Comparison of ENCODE assay signal across 8 cellular contexts in the genomic region with DNA sequence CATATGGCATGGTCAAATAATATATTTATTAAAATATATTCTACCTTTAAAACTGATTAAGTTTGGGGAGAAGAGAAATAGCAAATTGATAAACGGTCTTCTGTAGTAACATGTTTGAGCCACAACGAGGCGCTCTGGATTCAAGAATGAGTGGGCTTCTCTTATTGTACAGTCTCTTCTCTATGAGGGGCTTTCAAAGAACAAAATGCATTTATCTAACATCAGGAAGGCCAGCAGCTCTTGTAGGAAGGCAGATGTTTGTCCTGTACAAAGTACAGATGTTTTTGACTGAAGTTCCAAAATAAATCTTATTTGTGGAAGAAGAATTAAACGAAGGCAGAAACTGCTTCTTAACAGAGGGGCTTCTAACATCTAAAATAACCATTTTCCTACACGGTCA.
DNase-seq lines count a peak whose midpoint lies in the region; ATAC-seq and TF ChIP-seq lines count a peak whose summit lies in the region.

No MANE protein-coding gene starts in this region.

- H3K36me3 Mint-ChIP-seq in stimulated activated effector memory CD8-positive, alpha-beta T cell treated with anti-CD3 and anti-CD28 coated beads, Interleukin-12 subunit alpha, Interleukin-12 subunit beta, amount 100 ng/mL, for 72 hours, result no peaks in the 10 kb centered on the region

- H3K36me3 ChIP-seq in DND-41 (ENCODE audit: insufficient read depth, low read length) (no peaks in the 10 kb centered on the region), SU-DHL-6 (ENCODE audit: low read length) (no peaks in the 10 kb centered on the region)

- H3F3A ChIP-seq in SU-DHL-6 (ENCODE audit: insufficient read depth), result no peaks in the 10 kb centered on the region

- H3K9me3 Mint-ChIP-seq in stimulated activated effector memory CD8-positive, alpha-beta T cell treated with anti-CD3 and anti-CD28 coated beads, Interleukin-12 subunit alpha, Interleukin-12 subunit beta, amount 100 ng/mL, for 72 hours, result no peaks in the 10 kb centered on the region

- no peak overlapping the region for H3K9ac ChIP-seq in DND-41 (ENCODE audit: low read depth, low read length)
- no peak overlapping the region for H3K9ac ChIP-seq in SU-DHL-6 (ENCODE audit: low read length)

- intact Hi-C loops in head of caudate nucleus (cut with DNase I), result no loop called here

- H4K20me1 ChIP-seq in DND-41 (ENCODE audit: insufficient read depth, low read length), result no peaks in the 10 kb centered on the region
- no peaks in the 10 kb centered on the region for H4K20me1 ChIP-seq in SU-DHL-6 (ENCODE audit: low read depth, low read length)

- no peaks in the 10 kb centered on the region for H3K9me3 ChIP-seq in DND-41 (ENCODE audit: insufficient read depth, low read length, severe bottlenecking)
- no peaks in the 10 kb centered on the region for H3K9me3 ChIP-seq in SU-DHL-6 (ENCODE audit: insufficient read depth, low read length)

- no peak overlapping the region for H3K27ac Mint-ChIP-seq in stimulated activated effector memory CD8-positive, alpha-beta T cell treated with anti-CD3 and anti-CD28 coated beads, Interleukin-12 subunit alpha, Interleukin-12 subunit beta, amount 100 ng/mL, for 72 hours

- DNase-seq in DND-41 (no peak), KBM-7 (peak; percentile 51), head of caudate nucleus (peak in 28 of 42 donors; percentile 9 to 73 (median 34)), smooth muscle cell of the brain vasculature (ENCODE audit: low read depth, low spot score) (peak; percentile 62)
- DNase-seq in activated CD8-positive, alpha-beta memory T cell treated with anti-CD3 and anti-CD28 coated beads, Interleukin-2, amount 50 U/mL, for 4 hours, result no peak
- no peak for DNase-seq in stimulated activated effector memory CD8-positive, alpha-beta T cell treated with anti-CD3 and anti-CD28 coated beads, Interleukin-12 subunit alpha, Interleukin-12 subunit beta, amount 100 ng/mL, for 72 hours (ENCODE audit: low spot score in 2 of 2)

- H3K79me2 ChIP-seq in DND-41 (ENCODE audit: insufficient read depth, low read length) (no peaks in the 10 kb centered on the region), SU-DHL-6 (ENCODE audit: insufficient read depth, low read length) (no peaks in the 10 kb centered on the region)

- peaks cover 32% of the 10 kb centered on the region for H3K4me1 ChIP-seq in DND-41 (ENCODE audit: insufficient read depth, low read length)

- H2AFZ ChIP-seq in DND-41 (ENCODE audit: low read depth, low read length) (no peak overlapping the region), SU-DHL-6 (ENCODE audit: low read depth, low read length, severe bottlenecking) (no peak overlapping the region)

- H3K4me3 ChIP-seq in DND-41 (ENCODE audit: low read depth in 1 of 2, low read length in 2 of 2) (no peak overlapping the region), SU-DHL-6 (ENCODE audit: insufficient read depth, low read length, poor library complexity, severe bottlenecking) (no peak overlapping the region)

- H3K27ac ChIP-seq in DND-41 (ENCODE audit: low read length), result no peak overlapping the region
- H3K27ac ChIP-seq in SU-DHL-6 (ENCODE audit: low read depth, low read length), result no peak overlapping the region

- H3K4me3 Mint-ChIP-seq in stimulated activated effector memory CD8-positive, alpha-beta T cell treated with anti-CD3 and anti-CD28 coated beads, Interleukin-12 subunit alpha, Interleukin-12 subunit beta, amount 100 ng/mL, for 72 hours, result no peak overlapping the region

- in situ Hi-C loops in KBM-7 (cut with MboI; ENCODE audit: low pct_unique_long_range_greater_than_20kb, low sequenced_read_pairs), result loop anchor here (25.0 kb wide), 2 partner anchors 872 to 1222 kb away; partner anchors contain the start of gene PDGFRA

- no peak overlapping the region for H3K4me2 ChIP-seq in DND-41 (ENCODE audit: insufficient read depth, low read length)
- H3K4me2 ChIP-seq in SU-DHL-6 (ENCODE audit: low read depth, low read length, poor library complexity, severe bottlenecking), result no peak overlapping the region

- no peaks in the 10 kb centered on the region for H3K27me3 ChIP-seq in DND-41 (ENCODE audit: insufficient read depth, low read length, poor library complexity)
- H3K27me3 ChIP-seq in SU-DHL-6 (ENCODE audit: low read length), result no peaks in the 10 kb centered on the region

- H3K9me2 ChIP-seq in SU-DHL-6 (replicated peaks; ENCODE audit: insufficient read depth, low read length), result no peaks in the 10 kb centered on the region

- ATAC-seq in DND-41 (ENCODE audit: insufficient read depth, low read depth), result no peak
- ATAC-seq in HG02759 (IDR thresholded peaks at IDR 0.05; ENCODE audit: unreplicated experiment), result no peak
- no peak for ATAC-seq in stimulated activated effector memory CD8-positive, alpha-beta T cell treated with anti-CD3 and anti-CD28 coated beads, Interleukin-12 subunit alpha, Interleukin-12 subunit beta, amount 100 ng/mL, for 72 hours

- TF ChIP-seq CTCF in DND-41 (IDR thresholded peaks at IDR 0.05; ENCODE audit: borderline replicate concordance, extremely low read depth, low read length, poor library complexity, severe bottlenecking) (peak; percentile 47), SU-DHL-6 (IDR thresholded peaks at IDR 0.05; ENCODE audit: insufficient read depth, low read length, poor library complexity, severe bottlenecking) (peak; percentile 24)

- peaks cover 11% of the 10 kb centered on the region for H3K4me1 Mint-ChIP-seq in stimulated activated effector memory CD8-positive, alpha-beta T cell treated with anti-CD3 and anti-CD28 coated beads, Interleukin-12 subunit alpha, Interleukin-12 subunit beta, amount 100 ng/mL, for 72 hours

Comparison
In these comparisons a context has a peak if more than half of its experiments do, and no peak if none do; other contexts are left out.
1. DNase-seq: peak in KBM-7 (single experiment), head of caudate nucleus (28 of 42) and smooth muscle cell of the brain vasculature (single experiment); none in DND-41 (single experiment), activated CD8-positive, alpha-beta memory T cell treated with anti-CD3 and anti-CD28 coated beads, Interleukin-2, amount 50 U/mL, for 4 hours (single experiment) and stimulated activated effector memory CD8-positive, alpha-beta T cell treated with anti-CD3 and anti-CD28 coated beads, Interleukin-12 subunit alpha, Interleukin-12 subunit beta, amount 100 ng/mL, for 72 hours (0 of 2).